Comparison of ENCODE assay signal across 1 cellular context in the genomic region with DNA sequence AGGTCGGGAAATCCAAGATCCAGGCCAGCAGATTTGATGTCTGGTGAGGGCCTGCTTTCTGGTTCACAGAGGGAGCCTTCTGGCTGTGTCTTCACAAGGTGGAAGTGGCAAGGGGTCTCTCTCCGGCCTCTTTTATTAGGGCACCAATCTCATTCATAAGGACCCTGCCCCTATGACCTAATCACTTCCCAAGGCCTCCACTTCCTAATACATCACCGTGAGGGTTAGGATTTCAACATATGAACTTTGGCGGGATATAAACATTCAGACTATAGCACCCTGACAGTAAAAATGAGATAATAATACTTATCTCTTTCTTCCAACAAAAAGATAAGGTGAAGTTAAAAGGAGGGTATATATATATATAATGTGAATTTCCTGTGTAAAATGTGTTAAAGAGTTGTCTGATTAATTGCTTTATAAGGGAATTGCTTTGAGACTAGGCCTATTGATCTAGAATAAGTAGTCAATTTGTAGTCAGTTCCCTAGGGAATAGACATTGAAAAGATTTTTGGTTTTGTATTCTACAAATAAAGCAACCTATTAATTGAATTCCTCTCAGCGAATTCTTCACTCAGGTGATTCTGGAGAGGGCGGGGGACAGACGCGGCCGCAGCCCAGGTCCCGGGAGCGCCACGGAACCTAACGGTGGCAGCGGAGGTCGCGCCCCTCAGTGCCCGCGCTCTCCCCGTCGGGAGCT.
TF ChIP-seq lines count a peak whose summit lies in the region.

No MANE protein-coding gene starts in this region.

TF ChIP-seq in K562, 482 proteins besides CTCF, POLR2A, EP300 and RAD21:
- no peak for TF ChIP-seq ZNF592 (IDR thresholded peaks at IDR 0.05)
